ENCODE assay signal across 8 cellular contexts in genomic region chr6:83853178-83853967, GRCh38. TPM values are rescaled to one million over a fixed set of nuclear protein-coding genes. Genes with fewer than 3 reads are reported as not detected.
DNase-seq lines count a peak whose midpoint lies in the region; ATAC-seq, FAIRE-seq and TF ChIP-seq lines count a peak whose summit lies in the region.

Gene RIPPLY2 (plus strand): TSS chr6:83853360. CDS start chr6:83853417, 57 bp downstream.

- no peak within 1 kb of the TSS for H3K27ac ChIP-seq in kidney (ENCODE audit: low read depth in 2 of 2, low read length in 2 of 2)
- H3K27ac ChIP-seq in smooth muscle cell (ENCODE audit: low read depth) = no peak within 1 kb of the TSS

- peak; percentile 88 for DNase-seq in NCI-H774 (lab: John Stamatoyannopoulos, UW)
- DNase-seq in cerebellar cortex (ENCODE audit: low spot score) = peak; percentile 76
- peak; percentile 72 for DNase-seq in kidney
- DNase-seq in smooth muscle cell (lab: John Stamatoyannopoulos, UW; ENCODE audit: unreplicated experiment) = no peak
- DNase-seq in SW480 (ENCODE audit: low spot score) = no peak

- H3K9me3 ChIP-seq in ES-I3 (ENCODE audit: control insufficient read depth, insufficient read depth, low read length) (no peaks in the 10 kb centered on the region), kidney (ENCODE audit: control insufficient read depth in 1 of 2, low read length in 2 of 2) (no peaks in the 10 kb centered on the region), smooth muscle cell (replicated peaks; ENCODE audit: low read depth) (no peaks in the 10 kb centered on the region)

- H3K4me1 ChIP-seq in ES-I3 (ENCODE audit: insufficient read depth, low read length) (no peaks in the 10 kb centered on the region), kidney (ENCODE audit: control insufficient read depth in 1 of 2, insufficient read depth in 1 of 2, low read depth in 1 of 2, low read length in 2 of 2) (peaks cover 0 to 9% of the 10 kb centered on the region in 2 donors), smooth muscle cell (ENCODE audit: low read depth) (peaks cover 5% of the 10 kb centered on the region)

- peak within 1 kb of the TSS; percentile 87 for H3K4me2 ChIP-seq in smooth muscle cell

- under 1% methylated on average over 73 of the region's 79 CpGs for WGBS in smooth muscle cell (ENCODE audit: low lambda C conversion rate)

- no peaks in the 10 kb centered on the region for H3F3A ChIP-seq in smooth muscle cell (ENCODE audit: low read depth)

- H3K36me3 ChIP-seq in ES-I3 (ENCODE audit: insufficient read depth, low read length) (no peaks in the 10 kb centered on the region), kidney (ENCODE audit: control insufficient read depth in 1 of 2, insufficient read depth in 2 of 2, low read length in 2 of 2) (no peaks in the 10 kb centered on the region), smooth muscle cell (ENCODE audit: low read depth) (no peaks in the 10 kb centered on the region)

- TF ChIP-seq CTCF in kidney (IDR thresholded peaks at IDR 0.05; ENCODE audit: borderline replicate concordance, extremely low read depth, insufficient read depth) (no peak), smooth muscle cell (IDR thresholded peaks at IDR 0.05; ENCODE audit: borderline replicate concordance, insufficient read depth, poor library complexity, severe bottlenecking) (no peak)

- intact Hi-C loops in kidney (cut with DNase I) = no loop called here

- FAIRE-seq in kidney (lab: Jason Lieb, UNC) = no peak

- H3K4me3 ChIP-seq in kidney (ENCODE audit: low read length in 2 of 2) (peak within 1 kb of the TSS; percentile 50 to 52), smooth muscle cell (peak within 1 kb of the TSS; percentile 54)

- no peaks in the 10 kb centered on the region for H4K20me1 ChIP-seq in smooth muscle cell (ENCODE audit: low read depth)

- ATAC-seq in HG02588 (IDR thresholded peaks at IDR 0.05; ENCODE audit: unreplicated experiment) = peak; percentile 58
- no peak for ATAC-seq in GM21723 (IDR thresholded peaks at IDR 0.05; ENCODE audit: unreplicated experiment)

- peak within 1 kb of the TSS; percentile 39 for H2AFZ ChIP-seq in smooth muscle cell (ENCODE audit: low read depth)

- peak within 1 kb of the TSS; percentile 61; the same call in 1 of the 2 replicates for H3K9ac ChIP-seq in ES-I3 (ENCODE audit: low read depth, low read length)
- no peak within 1 kb of the TSS for H3K9ac ChIP-seq in kidney (ENCODE audit: low read length in 2 of 2)
- no peak within 1 kb of the TSS for H3K9ac ChIP-seq in smooth muscle cell (ENCODE audit: low read depth)

- no peaks in the 10 kb centered on the region for H3K79me2 ChIP-seq in smooth muscle cell (ENCODE audit: low read depth)

- H3K27me3 ChIP-seq in smooth muscle cell (ENCODE audit: low read depth) = peaks cover 81% of the 10 kb centered on the region

RNA-seq across cellular contexts. Expression of gene RIPPLY2, which starts in this region (rescaled TPM):
- total RNA-seq in kidney (0.38 TPM), smooth muscle cell (not detected in 2 replicates)
- polyA plus RNA-seq in kidney (ENCODE audit: insufficient read depth, low read depth, low replicate concordance) (not detected), smooth muscle cell (not detected in 2 replicates)

Comparison
In these comparisons a context has a peak if more than half of its experiments do, and no peak if none do; other contexts are left out.
1. Peak in DNase-seq and H3K4me3 ChIP-seq in kidney; RNA of the gene not detected or under 1 TPM.
2. DNase-seq: peak in NCI-H774 (single experiment) and cerebellar cortex (single experiment); none in smooth muscle cell (single experiment) and SW480 (single experiment).